In genomic region chr21:15058718-15059316, GRCh38 we compare ENCODE assay signal across 8 cellular contexts. TPM values are rescaled to one million over a fixed set of nuclear protein-coding genes. Genes with fewer than 3 reads are reported as not detected.
A peak's percentile ranks its signal among the peaks of the same experiment; 100 is the strongest.
DNase-seq lines count a peak whose midpoint lies in the region; ATAC-seq lines count a peak whose summit lies in the region.

No MANE protein-coding gene starts in this region.

- in situ Hi-C loops in Caki2 (cut with HindIII; ENCODE audit: low pct_unique_long_range_greater_than_20kb, low sequenced_read_pairs): no loop called here

- ATAC-seq in HG02885 (IDR thresholded peaks at IDR 0.05; ENCODE audit: poor library complexity, unreplicated experiment) (peak; percentile 38), naive B cell (ENCODE audit: low read depth in 2 of 2) (peak; percentile 19 to 29), HG03457 (IDR thresholded peaks at IDR 0.05; ENCODE audit: unreplicated experiment) (no peak), HG03571 (IDR thresholded peaks at IDR 0.05; ENCODE audit: unreplicated experiment) (no peak)

- peak overlapping the region in 4 of 6 donors; percentile 11 to 69 (median 50) for H3K27ac Mint-ChIP-seq in naive B cell

- H3K27me3 Mint-ChIP-seq in naive B cell: no peaks in the 10 kb centered on the region

- H3K4me3 Mint-ChIP-seq in naive B cell: peak overlapping the region; percentile 13 to 79 (median 70)

- H3K9me3 Mint-ChIP-seq in naive B cell: no peaks in the 10 kb centered on the region

- DNase-seq in Caki2 (ENCODE audit: low read depth) (peak; percentile 89), astrocyte of the hippocampus (ENCODE audit: low read depth, low spot score) (peak; percentile 61), naive B cell (no peak), anterior cingulate cortex (lab: John Stamatoyannopoulos, UW) (no peak)
- no peak for DNase-seq in stimulated activated CD4-positive, alpha-beta T cell treated with anti-CD3 and anti-CD28 coated beads, Interleukin-4, amount 100 ng/mL, for 24 hours

- H3K36me3 Mint-ChIP-seq in naive B cell: no peaks in the 10 kb centered on the region

- H3K4me1 Mint-ChIP-seq in naive B cell: peaks cover 66 to 96% (median 89%) of the 10 kb centered on the region in 3 donors

RNA-seq across cellular contexts. Expression of gene NRIP1, which starts 6.0 kb away (rescaled TPM):
- 45.4 and 50.4 TPM in 2 replicates for total RNA-seq in Caki2 (2014; rRNA removed; shearing (Covaris generic); ENCODE audit: low replicate concordance)
- polyA plus RNA-seq in naive B cell (ENCODE audit: low read depth in 6 of 6): 10 to 100 TPM; 43.9 to 73.9 (median 52.2) TPM

Comparison
In these comparisons a context has a peak if more than half of its experiments do, and no peak if none do; other contexts are left out.
1. DNase-seq: peak in Caki2 (single experiment) and astrocyte of the hippocampus (single experiment); none in naive B cell (single experiment), anterior cingulate cortex (0 of 58) and stimulated activated CD4-positive, alpha-beta T cell treated with anti-CD3 and anti-CD28 coated beads, Interleukin-4, amount 100 ng/mL, for 24 hours (single experiment).
2. ATAC-seq: peak in HG02885 (single experiment) and naive B cell (2 of 2); none in HG03457 (single experiment) and HG03571 (single experiment).